ENCODE assay signal across 8 cellular contexts in the genomic region with DNA sequence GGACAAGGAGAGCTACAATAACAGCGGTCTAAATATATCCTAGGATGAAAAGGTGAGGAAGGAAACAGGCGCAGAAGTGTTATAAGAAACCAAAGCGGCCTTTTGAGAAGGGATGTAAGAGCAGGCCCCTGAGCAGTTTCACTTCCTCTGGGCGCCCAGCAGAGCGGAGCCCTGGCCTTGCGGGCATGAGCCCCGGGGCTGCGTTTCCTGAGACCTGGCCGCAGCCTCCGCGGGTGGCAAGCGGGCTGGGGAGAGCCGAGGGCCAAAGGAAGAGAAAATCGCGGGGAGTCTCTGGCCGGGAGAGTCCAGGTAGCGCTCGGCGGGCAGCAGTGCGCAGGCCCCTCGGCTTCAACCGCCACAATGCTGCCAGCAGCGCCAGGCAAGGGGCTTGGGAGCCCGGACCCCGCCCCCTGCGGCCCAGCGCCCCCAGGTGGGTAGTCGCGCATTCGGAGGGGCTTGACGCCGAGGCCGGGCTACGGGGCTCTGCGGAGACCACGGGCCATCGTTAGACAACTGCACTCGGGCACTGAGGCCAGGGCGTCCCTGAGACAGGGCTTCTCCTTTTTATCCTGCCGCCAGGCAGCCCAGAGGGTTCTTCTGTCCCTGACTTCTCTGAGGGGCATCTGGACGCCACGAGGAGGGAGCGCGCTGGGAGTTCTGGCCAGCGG. TPM values are rescaled to one million over a fixed set of nuclear protein-coding genes. Genes with fewer than 3 reads are reported as not detected.
DNase-seq lines count a peak whose midpoint lies in the region; ATAC-seq, FAIRE-seq and TF ChIP-seq lines count a peak whose summit lies in the region.

A gene with protein sequence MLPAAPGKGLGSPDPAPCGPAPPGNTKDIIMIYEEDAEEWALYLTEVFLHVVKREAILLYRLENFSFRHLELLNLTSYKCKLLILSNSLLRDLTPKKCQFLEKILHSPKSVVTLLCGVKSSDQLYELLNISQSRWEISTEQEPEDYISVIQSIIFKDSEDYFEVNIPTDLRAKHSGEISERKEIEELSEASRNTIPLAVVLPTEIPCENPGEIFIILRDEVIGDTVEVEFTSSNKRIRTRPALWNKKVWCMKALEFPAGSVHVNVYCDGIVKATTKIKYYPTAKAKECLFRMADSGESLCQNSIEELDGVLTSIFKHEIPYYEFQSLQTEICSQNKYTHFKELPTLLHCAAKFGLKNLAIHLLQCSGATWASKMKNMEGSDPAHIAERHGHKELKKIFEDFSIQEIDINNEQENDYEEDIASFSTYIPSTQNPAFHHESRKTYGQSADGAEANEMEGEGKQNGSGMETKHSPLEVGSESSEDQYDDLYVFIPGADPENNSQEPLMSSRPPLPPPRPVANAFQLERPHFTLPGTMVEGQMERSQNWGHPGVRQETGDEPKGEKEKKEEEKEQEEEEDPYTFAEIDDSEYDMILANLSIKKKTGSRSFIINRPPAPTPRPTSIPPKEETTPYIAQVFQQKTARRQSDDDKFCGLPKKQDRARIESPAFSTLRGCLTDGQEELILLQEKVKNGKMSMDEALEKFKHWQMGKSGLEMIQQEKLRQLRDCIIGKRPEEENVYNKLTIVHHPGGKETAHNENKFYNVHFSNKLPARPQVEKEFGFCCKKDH (plus strand): TSS at position 210 of the 668 bp plus-strand sequence. CDS start 151 bp downstream, at position 361.

- no peaks in the 10 kb centered on the region for H3K36me3 ChIP-seq in bronchial epithelial cell (ENCODE audit: control insufficient read depth, insufficient read depth, low read length)
- no peaks in the 10 kb centered on the region for H3K36me3 ChIP-seq in skeletal muscle tissue (ENCODE audit: control insufficient read depth in 3 of 3, insufficient read depth in 3 of 3, low read length in 3 of 3)

- DNase-seq in D341Med (ENCODE audit: low spot score) (peak; percentile 21), GM20000 (ENCODE audit: low spot score) (peak; percentile 84), SKM-1 treated with dmso at 0.1 percent for 144 hours (lab: John Stamatoyannopoulos, UW; ENCODE audit: unreplicated experiment) (peak; percentile 80), bronchial epithelial cell (ENCODE audit: low read depth) (peak; percentile 8), iPS-NIHi11 (ENCODE audit: low spot score) (peak; percentile 84), D721Med (ENCODE audit: insufficient read length, low spot score) (no peak)

- H3K9ac ChIP-seq in skeletal muscle tissue (ENCODE audit: low read depth in 1 of 3, low read length in 3 of 3): peak within 1 kb of the TSS; percentile 29 to 61 (median 43)

- FAIRE-seq in bronchial epithelial cell (lab: Jason Lieb, UNC) (no peak), D721Med (lab: Jason Lieb, UNC) (no peak)

- H3K4me1 ChIP-seq in skeletal muscle tissue (ENCODE audit: control insufficient read depth in 3 of 3, insufficient read depth in 3 of 3, low read length in 3 of 3): peaks cover 0 to 4% (median 0%) of the 10 kb centered on the region in 3 donors

- H3K9me3 ChIP-seq in skeletal muscle tissue (ENCODE audit: control insufficient read depth in 3 of 3, low read length in 3 of 3): no peaks in the 10 kb centered on the region

- TF ChIP-seq CTCF in GM20000 (IDR thresholded peaks at IDR 0.05; ENCODE audit: extremely low read depth, missing control alignments) (no peak), bronchial epithelial cell (IDR thresholded peaks at IDR 0.05; ENCODE audit: insufficient read depth, low read length, severe bottlenecking) (peak; percentile 30), D721Med (IDR thresholded peaks at IDR 0.05; ENCODE audit: insufficient read depth, missing control alignments) (no peak)

- peak; percentile 90 for ATAC-seq in HG03575 (IDR thresholded peaks at IDR 0.05; ENCODE audit: extremely low read depth, insufficient number of reproducible peaks, low FRiP score, unreplicated experiment)

- H3K27ac ChIP-seq in skeletal muscle tissue (ENCODE audit: low read depth, low read length): no peak within 1 kb of the TSS

- H3K4me3 ChIP-seq in bronchial epithelial cell (ENCODE audit: low read depth, low read length): peak within 1 kb of the TSS; percentile 48
- H3K4me3 ChIP-seq in skeletal muscle tissue (ENCODE audit: low read length in 3 of 3): peak within 1 kb of the TSS; percentile 53 to 63 (median 60)

- H3K27me3 ChIP-seq in bronchial epithelial cell (ENCODE audit: control insufficient read depth, insufficient read depth, low read length) (no peaks in the 10 kb centered on the region), skeletal muscle tissue (ENCODE audit: control insufficient read depth in 3 of 3, insufficient read depth in 3 of 3, low read length in 3 of 3) (peaks cover 0 to 5% (median 4%) of the 10 kb centered on the region in 3 donors)

RNA-seq across cellular contexts. Expression of the gene that starts here (rescaled TPM):
- total RNA-seq in bronchial epithelial cell: 0.26 TPM in 2 replicates
- total RNA-seq in skeletal muscle tissue: 0.52 TPM

Comparison
In these comparisons a context has a peak if more than half of its experiments do, and no peak if none do; other contexts are left out.
1. Peak in DNase-seq and H3K4me3 ChIP-seq in bronchial epithelial cell; RNA of the gene not detected or under 1 TPM.